17 cellular contexts compared by ENCODE assay signal in genomic region chr18:46462523-46462922, GRCh38.
A peak's percentile ranks its signal among the peaks of the same experiment; 100 is the strongest.
DNase-seq lines count a peak whose midpoint lies in the region; ATAC-seq and TF ChIP-seq lines count a peak whose summit lies in the region.
"Had no signal": no experiment of that assay in that cellular context is flagged by ENCODE, and none has a peak within 500 bp of the region (broad histone marks: within the 10 kb centered on the region; RNA-seq: fewer than 3 reads in every experiment).

No MANE protein-coding gene starts in this region.

- H3K36me3 ChIP-seq in WERI-Rb-1: no peaks in the 10 kb centered on the region
- H3K36me3 ChIP-seq: SJSA1 had no signal

- no peak overlapping the region for H3K4me3 ChIP-seq in WERI-Rb-1 (ENCODE audit: low read depth, low read length)
- H3K4me3 ChIP-seq: SJSA1 had no signal

- TF ChIP-seq CTCF in WERI-Rb-1 (IDR thresholded peaks at IDR 0.05; ENCODE audit: low read depth, low read length): no peak

- ATAC-seq in GM21576 (IDR thresholded peaks at IDR 0.05; ENCODE audit: unreplicated experiment): no peak

- H3K27ac ChIP-seq in WERI-Rb-1: peak overlapping the region; percentile 12
- H3K27ac ChIP-seq: SJSA1 had no signal

- no peaks in the 10 kb centered on the region for H3K9me3 ChIP-seq in WERI-Rb-1 (ENCODE audit: severe bottlenecking)
- H3K9me3 ChIP-seq: SJSA1 had no signal

- H3K27me3 ChIP-seq in WERI-Rb-1 (ENCODE audit: insufficient read depth, low read depth, severe bottlenecking): no peaks in the 10 kb centered on the region
- H3K27me3 ChIP-seq: SJSA1 had no signal

- DNase-seq in NCI-H1417 (lab: John Stamatoyannopoulos, UW) (peak in 2 of 3 experiments; percentile 26 to 61), NCI-H1417 treated with DMSO at 0.1 percent for 48 hours (lab: John Stamatoyannopoulos, UW) (no peak), NCI-H146 treated with DMSO at 0.1 percent for 48 hours (lab: John Stamatoyannopoulos, UW; ENCODE audit: unreplicated experiment) (peak; percentile 67), WERI-Rb-1 (peak; percentile 66), posterior vena cava (ENCODE audit: low spot score) (peak; percentile 48)
- DNase-seq in activated CD4-positive, alpha-beta T cell treated with anti-CD3 and anti-CD28 coated beads for 4 hours: no peak
- DNase-seq in stimulated activated CD4-positive, alpha-beta T cell treated with anti-CD3 and anti-CD28 coated beads, Interleukin-4, amount 100 ng/mL, for 4 hours: no peak
- DNase-seq: DMS153, H7, Kasumi-1, MM.1S, NCI-H1436, NCI-H2081 treated with DMSO at 0.1 percent for 48 hours, NCI-H2227 treated with DMSO at 0.1 percent for 48 hours, NCI-H526 treated with DMSO at 0.1 percent for 48 hours had no signal

- intact Hi-C loops in posterior vena cava (cut with DNase I): loop anchor here in 1 of 2 donors (10.0 kb wide), 1 partner anchor 128 kb away; a partner anchor contains a TSS

Comparison
In these comparisons a context has a peak if more than half of its experiments do, and no peak if none do; other contexts are left out.
1. DNase-seq: peak in NCI-H1417 (2 of 3), NCI-H146 treated with DMSO at 0.1 percent for 48 hours (single experiment), WERI-Rb-1 (single experiment) and posterior vena cava (single experiment); none in NCI-H1417 treated with DMSO at 0.1 percent for 48 hours (single experiment), activated CD4-positive, alpha-beta T cell treated with anti-CD3 and anti-CD28 coated beads for 4 hours (0 of 2) and stimulated activated CD4-positive, alpha-beta T cell treated with anti-CD3 and anti-CD28 coated beads, Interleukin-4, amount 100 ng/mL, for 4 hours (0 of 2).